In the genomic region with DNA sequence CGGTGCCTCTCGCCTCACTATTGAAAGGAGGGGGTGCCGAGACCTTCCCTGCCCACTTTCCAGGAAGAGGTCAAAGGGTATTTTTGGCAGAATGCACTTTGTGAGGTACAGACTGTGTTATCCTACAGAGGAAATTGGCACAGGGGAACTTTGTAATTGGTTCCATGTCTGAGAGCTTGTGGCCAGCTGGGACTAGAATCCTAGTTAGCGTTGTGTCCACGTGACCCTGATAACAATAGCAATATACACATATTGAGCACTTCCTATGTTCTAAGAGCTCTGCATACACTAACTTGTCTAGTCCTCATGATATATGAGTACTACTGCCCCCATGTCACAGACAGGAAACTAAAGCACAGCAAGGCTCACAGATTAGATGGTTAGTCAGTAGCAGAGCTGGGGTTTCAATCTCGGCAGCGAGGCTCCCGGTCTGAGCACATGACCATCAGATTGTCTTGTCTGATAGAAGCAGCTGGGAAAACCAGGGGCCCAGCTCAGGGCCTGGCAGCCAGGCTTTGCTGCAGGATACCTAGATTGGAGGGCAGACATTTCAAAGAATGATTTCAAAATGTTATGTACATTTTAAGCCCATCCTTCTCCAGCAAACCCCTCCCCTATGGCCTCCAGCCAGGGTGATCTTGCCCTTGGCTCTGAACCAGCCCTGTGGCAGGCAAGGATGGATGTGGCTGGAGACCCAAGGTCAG, we compare ENCODE assay signal across 8 cellular contexts. TPM values are rescaled to one million over a fixed set of nuclear protein-coding genes. Genes with fewer than 3 reads are reported as not detected.
DNase-seq lines count a peak whose midpoint lies in the region; ATAC-seq and TF ChIP-seq lines count a peak whose summit lies in the region.

No MANE protein-coding gene starts in this region.

- DNase-seq in AG08395 (ENCODE audit: low spot score) (peak; percentile 27), NCI-H2196 (lab: John Stamatoyannopoulos, UW; ENCODE audit: unreplicated experiment) (peak; percentile 79), foreskin fibroblast (peak; percentile 91 to 92), psoas muscle (peak in 1 of 2 donors; percentile 39), NCI-H524 (lab: John Stamatoyannopoulos, UW) (no peak)
- peak; percentile 76 for DNase-seq in activated CD8-positive, alpha-beta memory T cell treated with anti-CD3 and anti-CD28 coated beads, Interleukin-2, amount 50 U/mL, for 48 hours

- ATAC-seq in GM18870 (IDR thresholded peaks at IDR 0.05; ENCODE audit: unreplicated experiment) (peak; percentile 90), HG03060 (IDR thresholded peaks at IDR 0.05; ENCODE audit: low read depth, unreplicated experiment) (peak; percentile 89), psoas muscle (no peak)

- TF ChIP-seq CTCF in foreskin fibroblast (IDR thresholded peaks at IDR 0.05; ENCODE audit: low read depth, low read length): no peak
- TF ChIP-seq CTCF in psoas muscle (IDR thresholded peaks at IDR 0.05): no peak

- intact Hi-C loops in psoas muscle (cut with DNase I): no loop called here

- no peaks in the 10 kb centered on the region for H3K9me3 ChIP-seq in psoas muscle

- peak overlapping the region in 1 of 2 donors; percentile 11 for H3K4me3 ChIP-seq in foreskin fibroblast (ENCODE audit: low read depth in 1 of 2, low read length in 2 of 2)
- peak overlapping the region; percentile 62 for H3K4me3 ChIP-seq in psoas muscle

- H3K36me3 ChIP-seq in psoas muscle (ENCODE audit: insufficient read depth in 1 of 2, low read depth in 1 of 2): no peaks in the 10 kb centered on the region

- WGBS in psoas muscle, 3 donors: 43 to 55% (median 46%) methylated on average over 8 of the region's 8 CpGs

- no peak overlapping the region for H3K27ac ChIP-seq in psoas muscle

- H3K27me3 ChIP-seq in psoas muscle (ENCODE audit: insufficient read depth in 3 of 3, low read length in 2 of 3): peaks cover 0 to 22% (median 4%) of the 10 kb centered on the region in 3 donors

- H3K4me1 ChIP-seq in psoas muscle: peaks cover 3% of the 10 kb centered on the region

RNA-seq across cellular contexts. Expression of a gene that starts 1.4 kb away (rescaled TPM):
- 1 to 10 TPM in 3 of 4 donors, under 1 TPM in 1; 0.92 to 2.8 (median 1.6) TPM for total RNA-seq in psoas muscle
- 1 to 10 TPM in 1 of 3 donors, under 1 TPM in 2; 0.49 to 4.0 (median 0.52) TPM for polyA plus RNA-seq in psoas muscle

Comparison
In these comparisons a context has a peak if more than half of its experiments do, and no peak if none do; other contexts are left out.
1. DNase-seq: peak in AG08395 (single experiment), NCI-H2196 (single experiment), activated CD8-positive, alpha-beta memory T cell treated with anti-CD3 and anti-CD28 coated beads, Interleukin-2, amount 50 U/mL, for 48 hours (single experiment) and foreskin fibroblast (2 of 2); none in NCI-H524 (0 of 2).
2. ATAC-seq: peak in GM18870 (single experiment) and HG03060 (single experiment); none in psoas muscle (0 of 4).